In the genomic region with DNA sequence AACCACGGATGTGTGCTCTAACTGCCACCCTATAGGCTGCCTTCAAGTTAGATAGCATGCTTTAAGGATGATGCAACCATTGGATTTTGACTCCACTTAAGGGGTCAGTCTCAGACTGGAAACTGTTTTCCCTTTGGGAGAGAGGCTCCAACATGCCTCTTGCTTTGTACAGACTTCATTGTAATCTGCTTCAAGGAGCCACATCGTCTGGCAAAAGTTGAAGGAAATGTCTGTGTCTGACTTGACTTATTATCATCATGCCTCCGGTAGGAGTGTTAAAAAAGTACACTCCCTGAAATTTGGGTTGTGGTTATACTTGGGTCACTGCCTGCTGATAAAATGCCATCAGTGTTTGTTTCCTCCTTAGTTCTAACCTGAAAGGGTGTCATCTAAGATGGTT, we compare ENCODE assay signal across 15 cellular contexts.
DNase-seq lines count a peak whose midpoint lies in the region; ATAC-seq and TF ChIP-seq lines count a peak whose summit lies in the region.
"Had no signal": no experiment of that assay in that cellular context is flagged by ENCODE, and none has a peak within 500 bp of the region (broad histone marks: within the 10 kb centered on the region; RNA-seq: fewer than 3 reads in every experiment).

No MANE protein-coding gene starts in this region.

- DNase-seq in AG10803 (ENCODE audit: low read depth) (peak; percentile 43), MV-4-11 (lab: John Stamatoyannopoulos, UW) (peak; percentile 19), brain microvascular endothelial cell (peak; percentile 66), left lung (no peak), NCI-H128 (lab: John Stamatoyannopoulos, UW; ENCODE audit: unreplicated experiment) (no peak), SKM-1 treated with dmso at 0.1 percent for 144 hours (lab: John Stamatoyannopoulos, UW; ENCODE audit: unreplicated experiment) (no peak), omental fat pad (ENCODE audit: low spot score) (no peak)
- DNase-seq: activated naive CD4-positive, alpha-beta T cell treated with anti-CD3 and anti-CD28 coated beads, Interleukin-2, amount 50 U/mL, for 16 hours; dermis blood vessel endothelial cell; mucosa of descending colon; NCI-H1930; sigmoid colon; T-helper 17 cell; tibial artery had no signal

- intact Hi-C loops in left lung (cut with DNase I): no loop called here

- in situ Hi-C loops in brain microvascular endothelial cell (cut with HindIII; ENCODE audit: low pct_ligation_motif_present, low sequenced_read_pairs): no loop called here

- ATAC-seq in left lung (peak; percentile 40), HG02884 (IDR thresholded peaks at IDR 0.05; ENCODE audit: unreplicated experiment) (no peak), omental fat pad (ENCODE audit: low FRiP score) (no peak)
- ATAC-seq: mucosa of descending colon, T-helper 17 cell had no signal

- peaks cover 0 to 3% of the 10 kb centered on the region in 2 donors for H3K9me3 ChIP-seq in left lung
- H3K9me3 ChIP-seq: mucosa of descending colon, sigmoid colon, tibial artery had no signal

- peak overlapping the region; percentile 8 for H3K27ac ChIP-seq in brain microvascular endothelial cell
- no peak overlapping the region for H3K27ac ChIP-seq in left lung
- H3K27ac ChIP-seq: sigmoid colon, tibial artery had no signal

- H3K36me3 ChIP-seq in brain microvascular endothelial cell (replicated peaks): no peaks in the 10 kb centered on the region
- H3K36me3 ChIP-seq in left lung: no peaks in the 10 kb centered on the region
- H3K36me3 ChIP-seq: sigmoid colon, tibial artery had no signal

- H3K4me3 ChIP-seq in AG10803 (ENCODE audit: low read length): no peak overlapping the region
- H3K4me3 ChIP-seq in brain microvascular endothelial cell (ENCODE audit: low read depth, low read length): no peak overlapping the region
- H3K4me3 ChIP-seq in left lung: no peak overlapping the region
- H3K4me3 ChIP-seq: mucosa of descending colon, sigmoid colon, tibial artery had no signal

- H3K27me3 ChIP-seq in brain microvascular endothelial cell (replicated peaks): no peaks in the 10 kb centered on the region
- H3K27me3 ChIP-seq in left lung: no peaks in the 10 kb centered on the region
- H3K27me3 ChIP-seq: sigmoid colon, tibial artery had no signal

- no peaks in the 10 kb centered on the region for H3K4me1 ChIP-seq in left lung
- H3K4me1 ChIP-seq: sigmoid colon had no signal

- TF ChIP-seq CTCF in AG10803 (conservative IDR thresholded peaks at IDR 0.05; ENCODE audit: low read length): no peak
- TF ChIP-seq CTCF in brain microvascular endothelial cell (IDR thresholded peaks at IDR 0.05; ENCODE audit: low read depth, low read length, missing control alignments): no peak
- TF ChIP-seq CTCF in left lung (IDR thresholded peaks at IDR 0.05): no peak
- no peak for TF ChIP-seq CTCF in omental fat pad (IDR thresholded peaks at IDR 0.05)

Comparison
In these comparisons a context has a peak if more than half of its experiments do, and no peak if none do; other contexts are left out.
1. DNase-seq: peak in AG10803 (single experiment), MV-4-11 (single experiment) and brain microvascular endothelial cell (single experiment); none in left lung (0 of 2), NCI-H128 (single experiment), SKM-1 treated with dmso at 0.1 percent for 144 hours (single experiment) and omental fat pad (single experiment).